Comparison of ENCODE assay signal across 8 cellular contexts in the genomic region with DNA sequence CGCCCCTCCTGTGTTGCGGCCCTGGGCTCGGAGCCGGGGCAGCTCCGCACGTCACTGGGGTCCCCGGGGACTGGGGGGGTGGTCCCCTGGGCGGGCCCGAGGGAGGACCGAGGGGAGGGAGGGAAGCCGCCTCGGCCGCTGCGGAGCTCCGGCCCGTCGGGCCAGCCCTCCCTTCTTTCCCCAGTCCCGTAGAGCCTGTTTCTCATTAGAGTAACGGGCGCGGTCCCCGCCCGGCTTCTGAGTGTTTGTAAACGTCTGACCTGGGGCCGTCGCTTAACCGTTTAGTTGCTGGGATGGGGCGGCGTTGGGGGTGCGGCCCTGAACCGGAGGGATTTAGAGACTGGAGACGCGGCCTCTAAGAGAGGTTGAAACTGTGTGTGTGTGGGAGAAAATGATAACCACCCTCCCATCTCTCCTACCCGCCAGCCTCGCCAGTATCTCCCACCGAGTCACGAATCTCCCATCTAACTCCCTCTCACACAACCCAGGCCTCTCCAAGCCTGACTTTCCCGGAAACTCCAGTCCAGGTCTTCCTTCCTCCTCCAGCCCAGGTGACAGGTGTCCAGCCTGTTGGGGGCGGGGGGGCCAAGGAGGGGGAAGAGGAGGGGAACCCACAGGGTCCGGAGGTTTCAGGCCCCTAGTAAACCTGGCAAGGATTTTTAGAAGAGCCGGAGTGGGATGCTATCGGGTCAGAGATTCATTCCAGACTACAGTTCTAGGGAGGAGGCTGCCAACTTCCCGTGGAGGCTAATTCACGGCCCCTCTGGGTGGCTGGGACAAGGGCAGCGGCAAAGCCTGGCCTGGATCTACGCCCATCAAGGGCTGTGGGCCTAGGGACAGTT. TPM values are rescaled to one million over a fixed set of nuclear protein-coding genes. Genes with fewer than 3 reads are reported as not detected.
DNase-seq lines count a peak whose midpoint lies in the region; ATAC-seq and TF ChIP-seq lines count a peak whose summit lies in the region.

No MANE protein-coding gene starts in this region.

- intact Hi-C loops in lower leg skin (cut with DNase I; ENCODE audit: low total_unique reads) = loop anchor here (5.0 kb wide), 1 partner anchor 60 kb away; a partner anchor contains a TSS

- POLR2A ChIA-PET in GM10248 (lab: Yijun Ruan, JAX) = interaction anchor here (1.0 kb wide), 1 partner anchor 9 kb away, joined by 3 read pairs; no protein-coding TSS in a partner anchor

- DNase-seq in GM10248 (ENCODE audit: extremely low spot score) = peak; percentile 91
- DNase-seq in HFF-Myc (ENCODE audit: extremely low read depth, low read depth) = peak; percentile 89
- peak; percentile 96 for DNase-seq in NCI-H1092 (lab: John Stamatoyannopoulos, UW)
- peak; percentile 98 for DNase-seq in SW480 (ENCODE audit: low spot score)
- DNase-seq in effector memory CD8-positive, alpha-beta T cell = peak; percentile 12 to 17 (median 17)
- peak; percentile 87 to 98 for DNase-seq in lower leg skin (ENCODE audit: low spot score in 2 of 2)
- peak in 4 of 6 experiments; percentile 15 to 37 (median 22) for DNase-seq in stimulated activated naive CD4-positive, alpha-beta T cell (lab: John Stamatoyannopoulos, UW)

- H3K4me3 ChIP-seq in HFF-Myc (replicated peaks; ENCODE audit: low read depth, low read length) (peak overlapping the region; percentile 94), lower leg skin (ENCODE audit: low read depth, poor library complexity, severe bottlenecking) (peak overlapping the region; percentile 10)

- peaks cover 25 to 26% of the 10 kb centered on the region in 2 donors for H3K4me1 Mint-ChIP-seq in effector memory CD8-positive, alpha-beta T cell (ENCODE audit: low read depth in 2 of 2)

- H3K27ac Mint-ChIP-seq in effector memory CD8-positive, alpha-beta T cell = peak overlapping the region in 1 of 2 donors; percentile 15

- no peak for TF ChIP-seq POLR2A in lower leg skin (IDR thresholded peaks at IDR 0.05)

- ATAC-seq in effector memory CD8-positive, alpha-beta T cell (replicated peaks) = peak; percentile 35

- H3K36me3 Mint-ChIP-seq in effector memory CD8-positive, alpha-beta T cell (ENCODE audit: insufficient read depth) = no peaks in the 10 kb centered on the region

- 1 to 5% methylated on average over 40 to 46 of the region's 46 CpGs for WGBS in lower leg skin, 2 donors

- peaks cover 57 to 70% of the 10 kb centered on the region in 2 donors for H3K27me3 Mint-ChIP-seq in effector memory CD8-positive, alpha-beta T cell

- peak overlapping the region; percentile 65 to 76 for H3K4me3 Mint-ChIP-seq in effector memory CD8-positive, alpha-beta T cell

- no peaks in the 10 kb centered on the region for H3K9me3 Mint-ChIP-seq in effector memory CD8-positive, alpha-beta T cell

- peak overlapping the region; percentile 97 for H3K27ac ChIP-seq in 22Rv1

- no peak for TF ChIP-seq CTCF in 22Rv1 (IDR thresholded peaks at IDR 0.05)
- TF ChIP-seq CTCF in GM10248 (IDR thresholded peaks at IDR 0.05; ENCODE audit: control extremely low read depth, extremely low read depth, low read depth, missing control alignments) = no peak
- no peak for TF ChIP-seq CTCF in HFF-Myc (IDR thresholded peaks at IDR 0.05; ENCODE audit: low read depth, low read length, missing control alignments)
- peak in 1 of 3 donors; percentile 15 for TF ChIP-seq CTCF in lower leg skin (IDR thresholded peaks at IDR 0.05)

- CTCF ChIA-PET in GM10248 (lab: Yijun Ruan, JAX) = interaction anchor here (1.0 to 2.3 kb wide), 14 partner anchors 10 to 70 kb away, joined by 3 to 53 read pairs (median 6); a partner anchor contains a TSS

RNA-seq across cellular contexts. Expression of a gene that starts 1.1 kb away (rescaled TPM):
- 10 to 100 TPM in 3 of 4 donors, 1 to 10 TPM in 1; 8.3 to 26.1 (median 14.0) TPM for total RNA-seq in lower leg skin

RNA-seq across cellular contexts. Expression of a gene that starts 27.1 kb away (rescaled TPM):
- total RNA-seq in lower leg skin = 10 to 100 TPM in 1 of 4 donors, 1 to 10 TPM in 3; 6.3 to 18.0 (median 7.2) TPM

RNA-seq across cellular contexts. Expression of a gene that starts 31.9 kb away (rescaled TPM):
- 10 to 100 TPM; 17.7 to 37.8 (median 23.5) TPM for total RNA-seq in lower leg skin

RNA-seq across cellular contexts. Expression of a gene that starts 32.0 kb away (rescaled TPM):
- 10 to 100 TPM in 3 of 4 donors, 1 to 10 TPM in 1; 6.7 to 22.8 (median 16.5) TPM for total RNA-seq in lower leg skin

RNA-seq across cellular contexts. Expression of a gene that starts 55.6 kb away (rescaled TPM):
- 100 to 1,000 TPM in 1 of 4 donors, 10 to 100 TPM in 3; 58.9 to 118 (median 70.9) TPM for total RNA-seq in lower leg skin

Comparison
In these comparisons a context has a peak if more than half of its experiments do, and no peak if none do; other contexts are left out.
1. Peak in every context shown above with its lines: DNase-seq, ATAC-seq, H3K4me3 ChIP-seq and H3K27ac ChIP-seq.
2. DNase-seq: peak in every context shown above with its lines; median percentile 98 in SW480; 96 in NCI-H1092; 92 in lower leg skin; 91 in GM10248; 89 in HFF-Myc; 22 in stimulated activated naive CD4-positive, alpha-beta T cell; 17 in effector memory CD8-positive, alpha-beta T cell.